ENCODE assay signal across 3 cellular contexts in the genomic region with DNA sequence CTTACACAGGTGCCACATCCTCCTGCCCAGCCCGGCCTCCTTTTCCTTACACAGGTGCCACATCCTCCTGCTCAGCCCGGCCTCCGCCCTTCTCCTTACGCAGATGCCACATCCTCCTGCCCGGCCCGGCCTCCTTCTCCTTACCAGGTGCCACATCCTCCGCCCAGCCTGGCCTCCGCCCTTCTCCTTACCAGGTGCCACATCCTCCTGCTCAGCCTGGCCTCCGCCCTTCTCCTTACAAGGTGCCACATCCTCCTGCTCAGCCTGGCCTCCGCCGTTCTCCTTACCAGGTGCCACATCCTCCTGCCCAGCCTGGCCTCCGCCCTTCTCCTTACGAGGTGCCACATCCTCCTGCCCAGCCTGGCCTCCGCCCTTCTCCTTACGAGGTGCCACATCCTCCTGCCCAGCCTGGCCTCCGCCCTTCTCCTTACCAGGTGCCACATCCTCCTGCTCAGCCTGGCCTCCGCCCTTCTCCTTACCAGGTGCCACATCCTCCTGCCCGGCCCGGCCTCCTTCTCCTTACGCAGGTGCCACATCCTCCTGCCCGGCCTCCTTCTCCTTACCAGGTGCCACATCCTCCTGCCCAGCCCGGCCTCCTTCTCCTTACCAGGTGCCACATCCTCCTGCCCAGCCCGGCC. TPM values are rescaled to one million over a fixed set of nuclear protein-coding genes. Genes with fewer than 3 reads are reported as not detected.
"Had no signal": no experiment of that assay in that cellular context is flagged by ENCODE, and none has a peak within 500 bp of the region (broad histone marks: within the 10 kb centered on the region; RNA-seq: fewer than 3 reads in every experiment).

No MANE protein-coding gene starts in this region.

RNA-seq across cellular contexts. Expression of a gene that starts 4.7 kb away (rescaled TPM):
- total RNA-seq: endothelial cell of umbilical vein, fibroblast of lung, fibroblast of villous mesenchyme had no signal
- polyA plus RNA-seq: fibroblast of lung had no signal
